Comparison of ENCODE assay signal across 15 cellular contexts in the genomic region with DNA sequence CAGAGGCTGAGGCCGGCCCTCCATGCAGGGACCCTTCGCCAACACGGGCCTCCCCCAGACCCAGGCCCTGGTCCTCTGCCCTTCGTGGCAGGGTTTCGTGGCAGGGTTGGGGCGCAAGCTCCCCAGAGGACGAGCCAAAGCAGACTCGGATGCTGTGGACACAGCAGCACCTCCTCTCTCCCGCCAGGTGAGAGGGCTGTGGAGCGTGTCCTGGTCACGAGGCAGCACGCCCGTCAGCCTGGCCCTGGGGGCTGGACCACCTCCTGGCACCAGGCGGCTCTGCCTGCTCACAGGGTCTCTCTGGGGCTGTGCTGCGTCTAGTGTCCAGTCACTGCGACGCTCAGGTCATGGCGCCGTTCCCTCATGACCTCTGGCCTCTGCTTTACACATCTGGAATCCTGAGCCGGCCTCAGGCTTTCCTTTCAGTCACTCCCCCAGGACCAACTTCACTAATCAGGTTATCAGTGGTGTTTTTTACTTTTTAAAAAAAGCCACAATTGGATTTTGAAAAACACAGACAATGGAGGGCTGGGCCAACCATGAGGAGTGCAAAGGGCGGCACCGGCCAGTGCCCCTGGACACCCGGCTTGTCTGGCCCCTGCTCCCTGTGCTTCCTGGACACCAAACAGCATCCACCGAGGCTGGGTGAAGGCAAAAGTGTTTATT. TPM values are rescaled to one million over a fixed set of nuclear protein-coding genes. Genes with fewer than 3 reads are reported as not detected.
DNase-seq lines count a peak whose midpoint lies in the region; ATAC-seq, FAIRE-seq and TF ChIP-seq lines count a peak whose summit lies in the region.
"Had no signal": no experiment of that assay in that cellular context is flagged by ENCODE, and none has a peak within 500 bp of the region (broad histone marks: within the 10 kb centered on the region; RNA-seq: fewer than 3 reads in every experiment).

No MANE protein-coding gene starts in this region.

- H4K91ac ChIP-seq in IMR-90 (ENCODE audit: insufficient read depth, low read depth, low read length), result no peak overlapping the region

- H3K23ac ChIP-seq in IMR-90 (ENCODE audit: low read depth, low read length), result no peak overlapping the region

- H3K18ac ChIP-seq in IMR-90 (ENCODE audit: low read depth, low read length), result no peak overlapping the region

- CTCF ChIA-PET in activated CD8-positive, alpha-beta memory T cell treated with anti-CD3 and anti-CD28 coated beads, Interleukin-2, amount 10 ng/mL, durations not matched to agents 7 days and 5 days (lab: Charles Lee), result no interaction called here
- CTCF ChIA-PET in IMR-90 (lab: Yijun Ruan, JAX) (no interaction called here), GM12878 (lab: Yijun Ruan, JAX) (interaction anchor here (1.0 to 1.4 kb wide), 3 partner anchors 47 to 357 kb away, joined by 3 to 4 read pairs (median 4); no protein-coding TSS in a partner anchor)

- no peak overlapping the region for H2BK5ac ChIP-seq in IMR-90 (ENCODE audit: low read depth, low read length, poor library complexity, severe bottlenecking)

- BruUV-seq in IMR-90 (replicated peaks; lab: Mats Ljungman, UMichigan) (no TSS peak), GM12878 (replicated peaks; lab: Mats Ljungman, UMichigan) (no TSS peak)

- H2BK20ac ChIP-seq in IMR-90 (ENCODE audit: low read depth, low read length), result no peak overlapping the region

- no peak overlapping the region for H4K8ac ChIP-seq in IMR-90 (ENCODE audit: low read depth in 2 of 2, low read length in 2 of 2)

- TF ChIP-seq RAD21 in IMR-90 (IDR thresholded peaks at IDR 0.05; ENCODE audit: low read length) (no peak), GM12878 (IDR thresholded peaks at IDR 0.05; ENCODE audit: insufficient read depth, low read depth, low read length) (no peak)

- H3K27me3 Mint-ChIP-seq in activated CD8-positive, alpha-beta memory T cell treated with anti-CD3 and anti-CD28 coated beads, Interleukin-2, amount 10 ng/mL, durations not matched to agents 7 days and 5 days, result no peaks in the 10 kb centered on the region
- no peaks in the 10 kb centered on the region for H3K27me3 Mint-ChIP-seq in osteocyte (ENCODE audit: unreplicated experiment)

- H3K4ac ChIP-seq in IMR-90 (ENCODE audit: low read depth, low read length), result no peak overlapping the region

- in situ Hi-C loops in IMR-90 (cut with MboI; ENCODE audit: low sequenced_read_pairs), result no loop called here
- in situ Hi-C loops in GM12878 (cut with MboI), result loop anchor here (5.0 to 25.0 kb wide), 2 partner anchors 97 to 232 kb away; no protein-coding TSS in a partner anchor

- H3K14ac ChIP-seq in IMR-90 (replicated peaks; ENCODE audit: low read depth, low read length), result no peak overlapping the region

- ATAC-seq in activated CD8-positive, alpha-beta memory T cell treated with anti-CD3 and anti-CD28 coated beads, Interleukin-2, amount 10 ng/mL, durations not matched to agents 7 days and 5 days, result no peak
- ATAC-seq in IMR-90 (ENCODE audit: low read depth) (no peak), GM12878 (peak; percentile 7), HG03432 (IDR thresholded peaks at IDR 0.05; ENCODE audit: unreplicated experiment) (no peak), GM19328 (IDR thresholded peaks at IDR 0.05; ENCODE audit: unreplicated experiment) (no peak), GM19452 (IDR thresholded peaks at IDR 0.05; ENCODE audit: unreplicated experiment) (no peak)

- no peak overlapping the region for H3K4me3 Mint-ChIP-seq in activated CD8-positive, alpha-beta memory T cell treated with anti-CD3 and anti-CD28 coated beads, Interleukin-2, amount 10 ng/mL, durations not matched to agents 7 days and 5 days
- no peak overlapping the region for H3K4me3 Mint-ChIP-seq in osteocyte (ENCODE audit: unreplicated experiment)

- 95% methylated on average over 7 of the region's 24 CpGs; no CpG with 5 or more reads in 1 of the 2 experiments for WGBS in IMR-90 (ENCODE audit: extremely low coverage in 2 of 2, insufficient read length in 1 of 2), 2 experiments
- 24% methylated on average over 24 of the region's 24 CpGs for WGBS in GM12878 (ENCODE audit: insufficient coverage, insufficient replicate concordance, low lambda C conversion rate, missing lambda C conversion rate)

- no peaks in the 10 kb centered on the region for H3K27me3 ChIP-seq in IMR-90 (ENCODE audit: control insufficient read depth, insufficient read depth, low read length)
- H3K27me3 ChIP-seq in GM12878 (replicated peaks in 1 of 2; ENCODE audit: control insufficient read depth in 2 of 2, insufficient read depth in 2 of 2, low read length in 1 of 2), result no peaks in the 10 kb centered on the region
- H3K27me3 ChIP-seq: ascending aorta, tibial nerve had no signal

- H3K36me3 Mint-ChIP-seq in activated CD8-positive, alpha-beta memory T cell treated with anti-CD3 and anti-CD28 coated beads, Interleukin-2, amount 10 ng/mL, durations not matched to agents 7 days and 5 days, result peaks cover 7% of the 10 kb centered on the region
- peaks cover 5% of the 10 kb centered on the region for H3K36me3 Mint-ChIP-seq in osteocyte (ENCODE audit: unreplicated experiment)

- SMC1A ChIA-PET in GM12878 (lab: Charles Lee; ENCODE audit: uncharacterized antibody, unreplicated experiment), result no interaction called here

- TF ChIP-seq EP300 in GM12878 (IDR thresholded peaks at IDR 0.05; ENCODE audit: borderline replicate concordance in 1 of 2, control insufficient read depth in 1 of 2, low read depth in 2 of 2, low read length in 2 of 2), result no peak

- DNase-seq in activated CD8-positive, alpha-beta memory T cell treated with anti-CD3 and anti-CD28 coated beads, Interleukin-2, amount 10 ng/mL, durations not matched to agents 7 days and 5 days, result no peak
- no peak for DNase-seq in activated CD8-positive, alpha-beta memory T cell treated with anti-CD3 and anti-CD28 coated beads for 24 hours
- DNase-seq in IMR-90 (no peak), GM12878 (ENCODE audit: low read depth, low spot score) (no peak), osteocyte (ENCODE audit: extremely low spot score, unreplicated experiment) (no peak)
- DNase-seq: dermis blood vessel endothelial cell, mesendoderm, NCI-H187, NCI-H774 had no signal

- peaks cover 17 to 51% of the 10 kb centered on the region in 2 experiments; a peak in 3 of 4 replicates for H3K79me1 ChIP-seq in IMR-90 (ENCODE audit: low read depth in 1 of 2, low read length in 2 of 2)

- dilution Hi-C loops in IMR-90 (cut with HindIII; ENCODE audit: low sequenced_read_pairs, unreplicated experiment), result no loop called here

- H3K4me1 Mint-ChIP-seq in activated CD8-positive, alpha-beta memory T cell treated with anti-CD3 and anti-CD28 coated beads, Interleukin-2, amount 10 ng/mL, durations not matched to agents 7 days and 5 days, result peaks cover 31% of the 10 kb centered on the region
- peaks cover 13% of the 10 kb centered on the region for H3K4me1 Mint-ChIP-seq in osteocyte (ENCODE audit: unreplicated experiment)

- no peak for FAIRE-seq in GM12878 (lab: Jason Lieb, UNC)

- TF ChIP-seq POLR2A in IMR-90 (IDR thresholded peaks at IDR 0.05; ENCODE audit: low read depth, low read length) (no peak), GM12878 (IDR thresholded peaks at IDR 0.05; ENCODE audit: low read depth, low read length) (peak; percentile 70)

- no peak overlapping the region for H3K4me3 ChIP-seq in IMR-90 (ENCODE audit: insufficient read depth, low read depth, low read length)
- H3K4me3 ChIP-seq in GM12878, result no peak overlapping the region
- H3K4me3 ChIP-seq: ascending aorta, tibial nerve had no signal

- peaks cover 11% of the 10 kb centered on the region for H3K4me1 ChIP-seq in IMR-90 (ENCODE audit: control insufficient read depth, insufficient read depth, low read length)
- peaks cover 23% of the 10 kb centered on the region for H3K4me1 ChIP-seq in GM12878 (ENCODE audit: control insufficient read depth, insufficient read depth, low read length)

- H2AFZ ChIP-seq in IMR-90 (replicated peaks; ENCODE audit: low read length, poor library complexity) (no peak overlapping the region), GM12878 (ENCODE audit: control insufficient read depth, low read depth, low read length) (no peak overlapping the region)
- H2AFZ ChIP-seq: parathyroid adenoma had no signal

- POLR2A ChIA-PET in IMR-90 (lab: Charles Lee; ENCODE audit: unreplicated experiment) (no interaction called here), GM12878 (lab: Charles Lee) (interaction anchor here (0.5 kb wide), 1 partner anchor 254 kb away, joined by 4 read pairs; no protein-coding TSS in a partner anchor)

- H4K5ac ChIP-seq in IMR-90 (ENCODE audit: low read depth, low read length), result no peak overlapping the region

- H3K79me2 ChIP-seq in GM12878 (ENCODE audit: control insufficient read depth, insufficient read depth, low read length), result peaks cover 21% of the 10 kb centered on the region

- peaks cover 25% of the 10 kb centered on the region for H4K20me1 ChIP-seq in IMR-90 (ENCODE audit: insufficient read depth, low read length)
- H4K20me1 ChIP-seq in GM12878 (ENCODE audit: control insufficient read depth, insufficient read depth), result no peaks in the 10 kb centered on the region

- no peak overlapping the region for H3K4me2 ChIP-seq in IMR-90 (ENCODE audit: low read depth, low read length)
- peak overlapping the region; percentile 13; the same call in 1 of the 2 replicates for H3K4me2 ChIP-seq in GM12878 (ENCODE audit: control insufficient read depth, insufficient read depth)

- no peak for TF ChIP-seq CTCF in IMR-90 (conservative IDR thresholded peaks at IDR 0.05; ENCODE audit: low read depth, low read length)
- TF ChIP-seq CTCF in GM12878 (IDR thresholded peaks at IDR 0.05 in 2 of 3, conservative IDR thresholded peaks at IDR 0.05 in 1 of 3; ENCODE audit: control insufficient read depth in 2 of 3, extremely low read depth in 1 of 3, insufficient read depth in 1 of 3, low read depth in 3 of 3, low read length in 3 of 3), result no peak
- TF ChIP-seq CTCF in osteocyte (IDR thresholded peaks at IDR 0.05), result no peak

- RAD21 ChIA-PET in GM12878 (lab: Charles Lee; ENCODE audit: unreplicated experiment), result no interaction called here

- H3K36me3 ChIP-seq in IMR-90 (ENCODE audit: control insufficient read depth, insufficient read depth, low read length) (peaks cover 9% of the 10 kb centered on the region; the same call in 1 of the 2 replicates), GM12878 (ENCODE audit: control insufficient read depth in 2 of 2, insufficient read depth in 2 of 2, low read length in 1 of 2) (peaks cover 0 to 2% of the 10 kb centered on the region in 2 experiments; a peak in 2 of 4 replicates)

- H3K9ac ChIP-seq in IMR-90 (ENCODE audit: low read depth, low read length), result no peak overlapping the region
- no peak overlapping the region for H3K9ac ChIP-seq in GM12878 (ENCODE audit: control insufficient read depth, insufficient read depth, low read length)
- H3K9ac ChIP-seq: parathyroid adenoma had no signal

- H3K9me3 ChIP-seq in IMR-90 (ENCODE audit: control insufficient read depth, insufficient read depth, low read length), result no peaks in the 10 kb centered on the region
- H3K9me3 ChIP-seq in GM12878 (replicated peaks; ENCODE audit: control insufficient read depth, insufficient read depth, low read length), result no peaks in the 10 kb centered on the region
- H3K9me3 ChIP-seq: ascending aorta, tibial nerve had no signal

- no peak overlapping the region for H3K56ac ChIP-seq in IMR-90 (ENCODE audit: extremely low read depth, insufficient read depth, low read length)

- H2BK120ac ChIP-seq in IMR-90 (ENCODE audit: low read depth, low read length), result no peak overlapping the region

- peaks cover 6% of the 10 kb centered on the region; the same call in 1 of the 2 replicates for H3K9me1 ChIP-seq in IMR-90 (ENCODE audit: insufficient read depth, low read length)

- H3K27ac ChIP-seq in IMR-90 (ENCODE audit: insufficient read depth, low read length) (no peak overlapping the region), GM12878 (ENCODE audit: control insufficient read depth, insufficient read depth) (peak overlapping the region; percentile 56)
- H3K27ac ChIP-seq: ascending aorta, parathyroid adenoma, tibial nerve had no signal

- intact Hi-C loops in IMR-90 (cut with micrococcal nuclease) (no loop called here), GM12878 (cut with micrococcal nuclease; ENCODE audit: unreplicated experiment) (no loop called here)

- H3K9me3 Mint-ChIP-seq in activated CD8-positive, alpha-beta memory T cell treated with anti-CD3 and anti-CD28 coated beads, Interleukin-2, amount 10 ng/mL, durations not matched to agents 7 days and 5 days (ENCODE audit: low read depth), result no peaks in the 10 kb centered on the region
- no peaks in the 10 kb centered on the region for H3K9me3 Mint-ChIP-seq in osteocyte (ENCODE audit: unreplicated experiment)

- H2BK15ac ChIP-seq in IMR-90 (ENCODE audit: low read depth, low read length), result no peak overlapping the region

- peak overlapping the region; percentile 35 for H2AK9ac ChIP-seq in IMR-90 (replicated peaks; ENCODE audit: low read depth, low read length, poor library complexity)

- peak overlapping the region; percentile 36 for H3K27ac Mint-ChIP-seq in activated CD8-positive, alpha-beta memory T cell treated with anti-CD3 and anti-CD28 coated beads, Interleukin-2, amount 10 ng/mL, durations not matched to agents 7 days and 5 days
- peak overlapping the region; percentile 23 for H3K27ac Mint-ChIP-seq in osteocyte (ENCODE audit: unreplicated experiment)

- no peak overlapping the region for H2AK5ac ChIP-seq in IMR-90 (ENCODE audit: low read depth, low read length)

RNA-seq across cellular contexts. Expression of a gene that starts 5.4 kb away (rescaled TPM):
- 10 to 100 TPM; 41.6 to 53.7 TPM for total RNA-seq in activated CD8-positive, alpha-beta memory T cell treated with anti-CD3 and anti-CD28 coated beads, Interleukin-2, amount 10 ng/mL, durations not matched to agents 7 days and 5 days
- total RNA-seq in IMR-90 (2012; rRNA removed), result 11.1 and 21.1 TPM in 2 replicates
- 65.0 and 80.0 TPM in 2 replicates for polyA plus RNA-seq in IMR-90 (2012; rRNA removed)
- 64.0 and 137 TPM in 2 replicates for polyA plus RNA-seq in IMR-90 (2012; cell fraction: cytosol; rRNA removed)
- polyA plus RNA-seq in IMR-90 (2012; cell fraction: nucleus; rRNA removed; ENCODE audit: low replicate concordance), result 31.0 and 41.1 TPM in 2 replicates
- 43.1 and 61.9 TPM in 2 replicates for total RNA-seq in GM12878 (2013; cell fraction: nucleolus; rRNA removed)
- total RNA-seq in GM12878 (2014; rRNA removed), result 97.9 and 107 TPM in 2 replicates
- 91.4 and 105 TPM in 2 replicates for total RNA-seq in GM12878 (2014; rRNA removed; fragmentation: Illumina TruSeq; extraction: Trizol)
- total RNA-seq in GM12878 (2021), result 95.6 and 99.9 TPM in 2 replicates
- 142 TPM for polyA plus RNA-seq in GM12878 (2011; ENCODE audit: low read depth)
- 140 and 160 TPM in 2 replicates for polyA plus RNA-seq in GM12878 (2011; rRNA removed)
- polyA plus RNA-seq in GM12878 (2011; cell fraction: cytosol; rRNA removed), result 73.5 and 95.5 TPM in 2 replicates
- 77.4 and 78.7 TPM in 2 replicates for polyA plus RNA-seq in GM12878 (2011; cell fraction: nucleus; rRNA removed)
- polyA plus RNA-seq in GM12878 (2012), result 85.0 and 88.2 TPM in 2 replicates
- polyA plus RNA-seq in GM12878 (2014; fragmentation: Illumina TruSeq; extraction: Trizol), result 36.2 and 53.0 TPM in 2 replicates
- polyA plus RNA-seq in GM12878 (2014; fragmentation: Nextera tagmentation; extraction: Ambion mirVana), result 10 to 100 TPM; 22.0 to 71.5 TPM
- polyA plus RNA-seq in GM12878 (2014; rRNA removed), result 122 and 133 TPM in 2 replicates
- 100 to 1,000 TPM; 295 to 307 TPM for polyA plus RNA-seq in GM12878 (2016; fragmentation: Nextera tagmentation; extraction: Ambion mirVana)
- 16.9 and 31.7 TPM in 2 replicates for polyA minus RNA-seq in GM12878 (2011; rRNA and poly(A)+ RNA removed)
- 10.7 and 11.9 TPM in 2 replicates for polyA minus RNA-seq in GM12878 (2011; cell fraction: cytosol; rRNA and poly(A)+ RNA removed)
- 7.6 and 17.1 TPM in 2 replicates for polyA minus RNA-seq in GM12878 (2011; cell fraction: nucleus; rRNA and poly(A)+ RNA removed)
- 38.9 and 42.4 TPM in 2 replicates for total RNA-seq in osteocyte

RNA-seq across cellular contexts. Expression of a gene that starts 5.6 kb away (rescaled TPM):
- 10 to 100 TPM; 53.6 to 56.3 TPM for total RNA-seq in activated CD8-positive, alpha-beta memory T cell treated with anti-CD3 and anti-CD28 coated beads, Interleukin-2, amount 10 ng/mL, durations not matched to agents 7 days and 5 days
- total RNA-seq in IMR-90 (2012; rRNA removed), result 3.2 and 3.3 TPM in 2 replicates
- 28.1 and 36.1 TPM in 2 replicates for polyA plus RNA-seq in IMR-90 (2012; rRNA removed)
- polyA plus RNA-seq in IMR-90 (2012; cell fraction: cytosol; rRNA removed), result 9.0 and 13.3 TPM in 2 replicates
- 230 and 545 TPM in 2 replicates for polyA plus RNA-seq in IMR-90 (2012; cell fraction: nucleus; rRNA removed; ENCODE audit: low replicate concordance)
- total RNA-seq in GM12878 (2013; cell fraction: nucleolus; rRNA removed), result 73.0 and 82.8 TPM in 2 replicates
- total RNA-seq in GM12878 (2014; rRNA removed), result 14.6 and 15.9 TPM in 2 replicates
- total RNA-seq in GM12878 (2014; rRNA removed; fragmentation: Illumina TruSeq; extraction: Trizol), result 4.5 and 4.8 TPM in 2 replicates
- total RNA-seq in GM12878 (2021), result 26.7 and 35.3 TPM in 2 replicates
- polyA plus RNA-seq in GM12878 (2011; ENCODE audit: low read depth), result 6.1 TPM
- 5.4 and 10.2 TPM in 2 replicates for polyA plus RNA-seq in GM12878 (2011; rRNA removed)
- 12.9 and 26.8 TPM in 2 replicates for polyA plus RNA-seq in GM12878 (2011; cell fraction: cytosol; rRNA removed)
- 286 and 400 TPM in 2 replicates for polyA plus RNA-seq in GM12878 (2011; cell fraction: nucleus; rRNA removed)
- polyA plus RNA-seq in GM12878 (2012), result 18.3 and 24.7 TPM in 2 replicates
- polyA plus RNA-seq in GM12878 (2014; fragmentation: Illumina TruSeq; extraction: Trizol), result 2.7 and 5.8 TPM in 2 replicates
- polyA plus RNA-seq in GM12878 (2014; fragmentation: Nextera tagmentation; extraction: Ambion mirVana), result 1 to 10 TPM in 1 of 2 experiments, under 1 TPM in 1; 0.87 to 1.6 TPM
- 36.7 and 39.3 TPM in 2 replicates for polyA plus RNA-seq in GM12878 (2014; rRNA removed)
- 1 to 10 TPM; 3.1 to 3.7 TPM for polyA plus RNA-seq in GM12878 (2016; fragmentation: Nextera tagmentation; extraction: Ambion mirVana)
- 9.4 and 15.3 TPM in 2 replicates for polyA minus RNA-seq in GM12878 (2011; rRNA and poly(A)+ RNA removed)
- 5.8 and 11.0 TPM in 2 replicates for polyA minus RNA-seq in GM12878 (2011; cell fraction: cytosol; rRNA and poly(A)+ RNA removed)
- 50.7 and 71.4 TPM in 2 replicates for polyA minus RNA-seq in GM12878 (2011; cell fraction: nucleus; rRNA and poly(A)+ RNA removed)
- 39.2 and 42.3 TPM in 2 replicates for total RNA-seq in osteocyte

RNA-seq across cellular contexts. Expression of a gene that starts 21.7 kb away (rescaled TPM):
- total RNA-seq in activated CD8-positive, alpha-beta memory T cell treated with anti-CD3 and anti-CD28 coated beads, Interleukin-2, amount 10 ng/mL, durations not matched to agents 7 days and 5 days, result 10 to 100 TPM; 13.6 to 20.6 TPM
- total RNA-seq in IMR-90 (2012; rRNA removed), result 4.8 and 5.3 TPM in 2 replicates
- polyA plus RNA-seq in IMR-90 (2012; rRNA removed), result 9.6 and 12.3 TPM in 2 replicates
- polyA plus RNA-seq in IMR-90 (2012; cell fraction: cytosol; rRNA removed), result 11.3 and 16.9 TPM in 2 replicates
- polyA plus RNA-seq in IMR-90 (2012; cell fraction: nucleus; rRNA removed; ENCODE audit: low replicate concordance), result 57.2 and 102 TPM in 2 replicates
- total RNA-seq in GM12878 (2013; cell fraction: nucleolus; rRNA removed), result 11.0 and 14.3 TPM in 2 replicates
- 8.0 and 10.2 TPM in 2 replicates for total RNA-seq in GM12878 (2014; rRNA removed)
- total RNA-seq in GM12878 (2014; rRNA removed; fragmentation: Illumina TruSeq; extraction: Trizol), result 3.0 and 3.3 TPM in 2 replicates
- total RNA-seq in GM12878 (2021), result 15.2 and 17.3 TPM in 2 replicates
- polyA plus RNA-seq in GM12878 (2011; ENCODE audit: low read depth), result 2.8 TPM
- polyA plus RNA-seq in GM12878 (2011; rRNA removed), result 1.3 and 2.9 TPM in 2 replicates
- 3.6 and 6.3 TPM in 2 replicates for polyA plus RNA-seq in GM12878 (2011; cell fraction: cytosol; rRNA removed)
- polyA plus RNA-seq in GM12878 (2011; cell fraction: nucleus; rRNA removed), result 20.6 and 36.0 TPM in 2 replicates
- 9.0 and 10.9 TPM in 2 replicates for polyA plus RNA-seq in GM12878 (2012)
- polyA plus RNA-seq in GM12878 (2014; fragmentation: Illumina TruSeq; extraction: Trizol), result 0.17 and 1.3 TPM in 2 replicates
- polyA plus RNA-seq in GM12878 (2014; fragmentation: Nextera tagmentation; extraction: Ambion mirVana), result under 1 TPM; 0.05 to 0.64 TPM
- 13.7 and 16.6 TPM in 2 replicates for polyA plus RNA-seq in GM12878 (2014; rRNA removed)
- 10 to 100 TPM; 14.1 to 14.3 TPM for polyA plus RNA-seq in GM12878 (2016; fragmentation: Nextera tagmentation; extraction: Ambion mirVana)
- 1.1 and 3.3 TPM in 2 replicates for polyA minus RNA-seq in GM12878 (2011; rRNA and poly(A)+ RNA removed)
- polyA minus RNA-seq in GM12878 (2011; cell fraction: cytosol; rRNA and poly(A)+ RNA removed), result 6.8 TPM in 2 replicates
- 3.3 and 7.2 TPM in 2 replicates for polyA minus RNA-seq in GM12878 (2011; cell fraction: nucleus; rRNA and poly(A)+ RNA removed)
- 12.2 and 13.8 TPM in 2 replicates for total RNA-seq in osteocyte

RNA-seq across cellular contexts. Expression of a gene that starts 50.6 kb away (rescaled TPM):
- 10 to 100 TPM; 81.7 to 88.7 TPM for total RNA-seq in activated CD8-positive, alpha-beta memory T cell treated with anti-CD3 and anti-CD28 coated beads, Interleukin-2, amount 10 ng/mL, durations not matched to agents 7 days and 5 days
- total RNA-seq in IMR-90 (2012; rRNA removed), result 12.7 and 14.2 TPM in 2 replicates
- 46.7 and 53.2 TPM in 2 replicates for polyA plus RNA-seq in IMR-90 (2012; rRNA removed)
- polyA plus RNA-seq in IMR-90 (2012; cell fraction: cytosol; rRNA removed), result 40.4 and 68.1 TPM in 2 replicates
- 86.4 and 189 TPM in 2 replicates for polyA plus RNA-seq in IMR-90 (2012; cell fraction: nucleus; rRNA removed; ENCODE audit: low replicate concordance)
- total RNA-seq in GM12878 (2013; cell fraction: nucleolus; rRNA removed), result 50.7 and 60.3 TPM in 2 replicates
- total RNA-seq in GM12878 (2014; rRNA removed), result 31.2 and 32.0 TPM in 2 replicates
- total RNA-seq in GM12878 (2014; rRNA removed; fragmentation: Illumina TruSeq; extraction: Trizol), result 9.6 and 10.2 TPM in 2 replicates
- total RNA-seq in GM12878 (2021), result 60.1 and 67.9 TPM in 2 replicates
- 14.8 TPM for polyA plus RNA-seq in GM12878 (2011; ENCODE audit: low read depth)
- 6.5 and 10.5 TPM in 2 replicates for polyA plus RNA-seq in GM12878 (2011; rRNA removed)
- 18.4 and 22.5 TPM in 2 replicates for polyA plus RNA-seq in GM12878 (2011; cell fraction: cytosol; rRNA removed)
- 70.0 and 83.7 TPM in 2 replicates for polyA plus RNA-seq in GM12878 (2011; cell fraction: nucleus; rRNA removed)
- 41.1 and 42.1 TPM in 2 replicates for polyA plus RNA-seq in GM12878 (2012)
- polyA plus RNA-seq in GM12878 (2014; fragmentation: Illumina TruSeq; extraction: Trizol), result 3.6 and 12.2 TPM in 2 replicates
- 1 to 10 TPM in 1 of 2 experiments, under 1 TPM in 1; 0.52 to 3.2 TPM for polyA plus RNA-seq in GM12878 (2014; fragmentation: Nextera tagmentation; extraction: Ambion mirVana)
- polyA plus RNA-seq in GM12878 (2014; rRNA removed), result 36.3 and 47.7 TPM in 2 replicates
- polyA plus RNA-seq in GM12878 (2016; fragmentation: Nextera tagmentation; extraction: Ambion mirVana), result 10 to 100 TPM; 43.9 to 47.9 TPM
- 24.6 and 35.5 TPM in 2 replicates for polyA minus RNA-seq in GM12878 (2011; rRNA and poly(A)+ RNA removed)
- polyA minus RNA-seq in GM12878 (2011; cell fraction: cytosol; rRNA and poly(A)+ RNA removed), result 21.8 and 36.5 TPM in 2 replicates
- 20.4 and 33.5 TPM in 2 replicates for polyA minus RNA-seq in GM12878 (2011; cell fraction: nucleus; rRNA and poly(A)+ RNA removed)
- total RNA-seq in osteocyte, result 120 TPM in 2 replicates
